ENCODE assay signal across 18 cellular contexts in genomic region chr3:6125520-6125919, GRCh38.
"Had no signal": no experiment of that assay in that cellular context is flagged by ENCODE, and none has a peak within 500 bp of the region (broad histone marks: within the 10 kb centered on the region; RNA-seq: fewer than 3 reads in every experiment).

No MANE protein-coding gene starts in this region.

- H3K4me1 ChIP-seq: ascending aorta, gastrocnemius medialis, tibial nerve had no signal

- DNase-seq: activated CD4-positive, alpha-beta T cell treated with anti-CD3 and anti-CD28 coated beads for 1 hour; activated CD4-positive, alpha-beta T cell treated with anti-CD3 and anti-CD28 coated beads, Interleukin-2, amount 50 U/mL, for 4 hours; activated naive CD4-positive, alpha-beta T cell treated with Interleukin-2 at 50 U/mL for 16 hours; activated T-cell treated with anti-CD3 and anti-CD28 coated beads for 4 hours; dorsolateral prefrontal cortex; erythroblast; gastrocnemius medialis; kidney glomerular epithelial cell; naive B cell; posterior cingulate gyrus; small intestine; stimulated activated CD4-positive, alpha-beta T cell treated with anti-CD3 and anti-CD28 coated beads, Interleukin-4, amount 100 ng/mL, for 4 hours; stimulated activated CD8-positive, alpha-beta memory T cell treated with anti-CD3 and anti-CD28 coated beads, Interleukin-4, amount 100 ng/mL, for 48 hours; stimulated activated naive CD4-positive, alpha-beta T cell treated with Interleukin-2 at 50 U/mL for 16 hours; substantia nigra had no signal

- H3K36me3 Mint-ChIP-seq: naive B cell had no signal

- H3K9me3 ChIP-seq: ascending aorta, gastrocnemius medialis, neutrophil had no signal

- H3K27me3 ChIP-seq: ascending aorta, gastrocnemius medialis, neutrophil, tibial nerve had no signal

- H3K36me3 ChIP-seq: ascending aorta, gastrocnemius medialis, neutrophil, tibial nerve had no signal

- H3K4me3 ChIP-seq: ascending aorta, dorsolateral prefrontal cortex, gastrocnemius medialis, tibial nerve had no signal

- H3K4me3 Mint-ChIP-seq: naive B cell had no signal

- H3K27ac ChIP-seq: ascending aorta, dorsolateral prefrontal cortex, gastrocnemius medialis, neutrophil, tibial nerve had no signal

- H3K4me1 Mint-ChIP-seq: naive B cell had no signal

- ATAC-seq: gastrocnemius medialis had no signal

- H3K27ac Mint-ChIP-seq: naive B cell had no signal

- H3K27me3 Mint-ChIP-seq: naive B cell had no signal
